In genomic region chr4:89285735-89286134, GRCh38 we compare ENCODE assay signal across 16 cellular contexts. TPM values are rescaled to one million over a fixed set of nuclear protein-coding genes. Genes with fewer than 3 reads are reported as not detected.
DNase-seq lines count a peak whose midpoint lies in the region; FAIRE-seq and TF ChIP-seq lines count a peak whose summit lies in the region.
"Had no signal": no experiment of that assay in that cellular context is flagged by ENCODE, and none has a peak within 500 bp of the region (broad histone marks: within the 10 kb centered on the region; RNA-seq: fewer than 3 reads in every experiment).

No MANE protein-coding gene starts in this region.

- H3K9me2 ChIP-seq in OCI-LY7 (ENCODE audit: insufficient read depth, low read length), result no peaks in the 10 kb centered on the region

- H4K20me1 ChIP-seq in OCI-LY7 (ENCODE audit: insufficient read depth, low read length), result no peaks in the 10 kb centered on the region

- no peak overlapping the region for H3K4me2 ChIP-seq in OCI-LY7 (ENCODE audit: low read length)

- H3K4me3 Mint-ChIP-seq in activated CD4-positive, alpha-beta memory T cell treated with anti-CD3 and anti-CD28 coated beads for 36 hours, result peak overlapping the region; percentile 62
- H3K4me3 Mint-ChIP-seq in endothelial cell (ENCODE audit: unreplicated experiment), result no peak overlapping the region

- FAIRE-seq in GM19239 (lab: Jason Lieb, UNC) (peak; percentile 60), GM12892 (lab: Jason Lieb, UNC) (no peak)
- FAIRE-seq: D721Med, K562 had no signal

- H3K27ac ChIP-seq in mucosa of rectum (ENCODE audit: low read depth in 2 of 2, low read length in 2 of 2) (peak overlapping the region; percentile 14 to 18), OCI-LY7 (ENCODE audit: low read depth, low read length, poor library complexity, severe bottlenecking) (no peak overlapping the region)
- H3K27ac ChIP-seq: 22Rv1, esophagus muscularis mucosa had no signal

- H3K9ac ChIP-seq in mucosa of rectum (ENCODE audit: low read depth in 1 of 2, low read length in 2 of 2), result no peak overlapping the region

- no peak for TF ChIP-seq CTCF in OCI-LY7 (conservative IDR thresholded peaks at IDR 0.05; ENCODE audit: low read length)
- no peak for TF ChIP-seq CTCF in endothelial cell (IDR thresholded peaks at IDR 0.05; ENCODE audit: unreplicated experiment)

- no peaks in the 10 kb centered on the region for H3K27me3 Mint-ChIP-seq in activated CD4-positive, alpha-beta memory T cell treated with anti-CD3 and anti-CD28 coated beads for 36 hours
- peaks cover 4% of the 10 kb centered on the region for H3K27me3 Mint-ChIP-seq in endothelial cell (ENCODE audit: unreplicated experiment)

- H3K36me3 Mint-ChIP-seq in activated CD4-positive, alpha-beta memory T cell treated with anti-CD3 and anti-CD28 coated beads for 36 hours, result peaks cover 3% of the 10 kb centered on the region
- no peaks in the 10 kb centered on the region for H3K36me3 Mint-ChIP-seq in endothelial cell (ENCODE audit: low read depth, unreplicated experiment)

- H2AFZ ChIP-seq in OCI-LY7 (ENCODE audit: low read length), result no peak overlapping the region

- H3K4me1 ChIP-seq in mucosa of rectum (ENCODE audit: control insufficient read depth in 2 of 2, insufficient read depth in 2 of 2, low read length in 2 of 2) (peaks cover 21% of the 10 kb centered on the region in 2 donors), OCI-LY7 (ENCODE audit: insufficient read depth, low read length, poor library complexity, severe bottlenecking) (peaks cover 12% of the 10 kb centered on the region)

- H3K4me1 Mint-ChIP-seq in activated CD4-positive, alpha-beta memory T cell treated with anti-CD3 and anti-CD28 coated beads for 36 hours (ENCODE audit: low read depth), result peaks cover 92% of the 10 kb centered on the region
- H3K4me1 Mint-ChIP-seq in endothelial cell (ENCODE audit: unreplicated experiment), result no peaks in the 10 kb centered on the region

- no peaks in the 10 kb centered on the region for H3K79me2 ChIP-seq in OCI-LY7 (ENCODE audit: insufficient read depth, low read depth, low read length)

- intact Hi-C loops in activated CD4-positive, alpha-beta memory T cell treated with anti-CD3 and anti-CD28 coated beads for 36 hours (cut with micrococcal nuclease), result no loop called here
- intact Hi-C loops in OCI-LY7 (cut with micrococcal nuclease; ENCODE audit: unreplicated experiment), result no loop called here

- H3K27ac Mint-ChIP-seq in activated CD4-positive, alpha-beta memory T cell treated with anti-CD3 and anti-CD28 coated beads for 36 hours, result peak overlapping the region; percentile 86
- H3K27ac Mint-ChIP-seq in endothelial cell (ENCODE audit: unreplicated experiment), result no peak overlapping the region

- DNase-seq in NOMO-1 treated with DMSO at 0.1 percent for 48 hours (lab: John Stamatoyannopoulos, UW; ENCODE audit: unreplicated experiment) (peak; percentile 31), NOMO-1 treated with dmso at 0.1 percent for 144 hours (lab: John Stamatoyannopoulos, UW; ENCODE audit: unreplicated experiment) (no peak), GM19239 (ENCODE audit: insufficient read length, low spot score) (no peak), GM12892 (ENCODE audit: insufficient read length) (no peak), OCI-LY7 (ENCODE audit: low spot score) (no peak), endothelial cell (ENCODE audit: low spot score) (no peak)
- no peak for DNase-seq in activated CD4-positive, alpha-beta memory T cell treated with anti-CD3 and anti-CD28 coated beads for 36 hours
- DNase-seq: cerebellar nuclear complex, NCI-H1105 treated with DMSO at 0.1 percent for 48 hours, NCI-H446 had no signal

- CTCF ChIA-PET in activated CD4-positive, alpha-beta memory T cell treated with anti-CD3 and anti-CD28 coated beads for 36 hours (lab: Charles Lee), result interaction anchor here (0.6 to 6.4 kb wide), 6 partner anchors 9 to 1075 kb away, joined by 3 to 60 read pairs (median 8); no protein-coding TSS in a partner anchor
- CTCF ChIA-PET in OCI-LY7 (lab: Charles Lee; ENCODE audit: unreplicated experiment), result no interaction called here

- no peaks in the 10 kb centered on the region for H3K9me3 Mint-ChIP-seq in activated CD4-positive, alpha-beta memory T cell treated with anti-CD3 and anti-CD28 coated beads for 36 hours
- no peaks in the 10 kb centered on the region for H3K9me3 Mint-ChIP-seq in endothelial cell (ENCODE audit: unreplicated experiment)

- H3K4me3 ChIP-seq in mucosa of rectum (ENCODE audit: low read length in 2 of 2) (no peak overlapping the region), OCI-LY7 (ENCODE audit: low read depth, low read length, poor library complexity, severe bottlenecking) (no peak overlapping the region)
- H3K4me3 ChIP-seq: esophagus muscularis mucosa, K562, lung had no signal

- H3K9me3 ChIP-seq in mucosa of rectum (ENCODE audit: control insufficient read depth in 2 of 2, low read length in 2 of 2) (no peaks in the 10 kb centered on the region), OCI-LY7 (ENCODE audit: low read length) (no peaks in the 10 kb centered on the region)
- H3K9me3 ChIP-seq: esophagus muscularis mucosa had no signal

- POLR2A ChIA-PET in activated CD4-positive, alpha-beta memory T cell treated with anti-CD3 and anti-CD28 coated beads for 36 hours (lab: Charles Lee), result interaction anchor here (0.9 to 10.4 kb wide), 6 partner anchors 9 to 28 kb away, joined by 3 to 139 read pairs (median 6); no protein-coding TSS in a partner anchor
- POLR2A ChIA-PET in OCI-LY7 (lab: Charles Lee), result interaction anchor here (0.7 to 2.3 kb wide), 6 partner anchors 8 to 149 kb away, joined by 3 to 8 read pairs (median 4); no protein-coding TSS in a partner anchor

- H3K36me3 ChIP-seq in mucosa of rectum (ENCODE audit: control insufficient read depth in 2 of 2, insufficient read depth in 2 of 2, low read length in 2 of 2) (no peaks in the 10 kb centered on the region), OCI-LY7 (ENCODE audit: insufficient read depth, low read length) (no peaks in the 10 kb centered on the region)
- H3K36me3 ChIP-seq: esophagus muscularis mucosa had no signal

- no TSS peak for BruUV-seq in OCI-LY7 (replicated peaks; lab: Mats Ljungman, UMichigan)

- TF ChIP-seq POLR2A in GM12892 (IDR thresholded peaks at IDR 0.05; ENCODE audit: low read depth, low read length), result no peak

- H3K27me3 ChIP-seq in mucosa of rectum (ENCODE audit: control insufficient read depth in 2 of 2, insufficient read depth in 2 of 2, low read length in 2 of 2), result no peaks in the 10 kb centered on the region
- H3K27me3 ChIP-seq: esophagus muscularis mucosa had no signal

RNA-seq across cellular contexts. Expression of gene GPRIN3, which starts 21.9 kb away (rescaled TPM):
- 10 to 100 TPM; 20.0 to 22.7 TPM for total RNA-seq in activated CD4-positive, alpha-beta memory T cell treated with anti-CD3 and anti-CD28 coated beads for 36 hours
- polyA plus RNA-seq in GM12892 (2012; ENCODE audit: missing spikeins), result not detected
- total RNA-seq in OCI-LY7 (2014; rRNA removed; shearing (Covaris generic)), result 3.6 and 4.6 TPM in 2 replicates
- total RNA-seq in OCI-LY7 (2022), result 9.3 and 9.9 TPM in 2 replicates
- total RNA-seq in endothelial cell (ENCODE audit: unreplicated experiment), result 8.9 TPM
- polyA plus RNA-seq: K562 had no signal
